In the genomic region with DNA sequence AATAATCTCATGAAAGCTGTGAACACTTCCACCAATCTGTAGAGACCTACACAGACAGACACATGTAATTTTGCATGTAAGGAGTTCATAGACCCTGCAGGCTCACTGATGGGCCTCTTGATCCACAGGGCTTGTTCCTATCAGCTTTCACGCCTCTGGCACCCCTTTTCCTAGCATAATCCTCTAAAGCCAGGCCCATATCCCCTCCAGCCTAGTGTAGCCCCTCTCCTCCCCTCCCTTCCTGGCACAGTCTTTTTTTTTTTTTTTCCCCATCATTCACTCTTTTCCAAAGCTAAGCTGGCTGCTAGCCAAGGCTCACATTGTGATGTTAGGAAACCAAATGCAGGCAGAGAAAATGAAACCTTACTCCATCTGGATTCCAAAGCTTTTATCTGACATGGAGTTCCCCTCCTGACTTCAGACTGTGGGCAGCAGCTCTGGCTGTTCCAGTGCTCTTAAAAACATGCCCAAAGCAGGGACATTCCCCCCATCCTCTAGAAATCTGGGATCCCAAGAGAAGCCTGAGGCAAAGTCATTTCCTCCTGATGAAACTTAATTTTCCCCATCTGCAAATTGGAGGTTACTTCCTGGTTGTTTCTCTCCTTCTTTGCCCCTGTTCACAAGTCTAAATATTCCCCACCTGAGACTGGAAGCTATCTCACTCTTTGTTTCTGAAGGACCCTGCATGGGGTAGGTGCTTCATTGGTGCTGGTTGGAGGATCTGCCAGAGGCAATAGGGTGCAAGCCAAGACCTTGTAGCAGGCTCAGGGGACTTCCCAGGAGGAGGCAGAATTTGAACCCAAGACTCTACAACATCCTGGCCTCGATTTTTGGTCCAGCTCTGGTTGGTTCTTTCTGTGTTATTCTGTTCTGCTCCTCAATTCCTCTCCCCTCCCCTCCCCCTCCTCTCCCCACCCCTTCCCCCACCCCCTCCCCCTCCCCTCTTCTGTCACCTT, we compare ENCODE assay signal across 1 cellular context.
TF ChIP-seq lines count a peak whose summit lies in the region.

No MANE protein-coding gene starts in this region.

TF ChIP-seq in K562, 482 proteins besides CTCF, POLR2A, EP300 and RAD21:
- TF ChIP-seq CCNT2 (IDR thresholded peaks at IDR 0.05; ENCODE audit: borderline replicate concordance, extremely low read depth, insufficient read length, low read depth, low read length) (no peak), KAT7 (CRISPR knock-in tag; IDR thresholded peaks at IDR 0.05; ENCODE audit: borderline replicate concordance) (no peak), ZNF133 (CRISPR knock-in tag; IDR thresholded peaks at IDR 0.05) (no peak), NFIC (IDR thresholded peaks at IDR 0.05) (peak; percentile 79), ELF1 (tag; IDR thresholded peaks at IDR 0.05) (peak; percentile 58), ZNF695 (CRISPR knock-in tag; IDR thresholded peaks at IDR 0.05) (no peak)
- TF ChIP-seq, protein P1, sequence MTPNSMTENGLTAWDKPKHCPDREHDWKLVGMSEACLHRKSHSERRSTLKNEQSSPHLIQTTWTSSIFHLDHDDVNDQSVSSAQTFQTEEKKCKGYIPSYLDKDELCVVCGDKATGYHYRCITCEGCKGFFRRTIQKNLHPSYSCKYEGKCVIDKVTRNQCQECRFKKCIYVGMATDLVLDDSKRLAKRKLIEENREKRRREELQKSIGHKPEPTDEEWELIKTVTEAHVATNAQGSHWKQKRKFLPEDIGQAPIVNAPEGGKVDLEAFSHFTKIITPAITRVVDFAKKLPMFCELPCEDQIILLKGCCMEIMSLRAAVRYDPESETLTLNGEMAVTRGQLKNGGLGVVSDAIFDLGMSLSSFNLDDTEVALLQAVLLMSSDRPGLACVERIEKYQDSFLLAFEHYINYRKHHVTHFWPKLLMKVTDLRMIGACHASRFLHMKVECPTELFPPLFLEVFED (CRISPR knock-in tag; conservative IDR thresholded peaks at IDR 0.05): no peak
